Comparison of ENCODE assay signal across 8 cellular contexts in genomic region chr17:48555183-48555615, GRCh38. TPM values are rescaled to one million over a fixed set of nuclear protein-coding genes. Genes with fewer than 3 reads are reported as not detected.
DNase-seq lines count a peak whose midpoint lies in the region; ATAC-seq and TF ChIP-seq lines count a peak whose summit lies in the region.

No MANE protein-coding gene starts in this region.

- H3K27ac ChIP-seq in ascending aorta (peak overlapping the region; percentile 84 to 97), left lung (peak overlapping the region; percentile 41 to 82), urinary bladder (ENCODE audit: low read depth) (peak overlapping the region; percentile 38)

- DNase-seq in EL (peak; percentile 46), NCI-H1436 (lab: John Stamatoyannopoulos, UW) (peak; percentile 65), ascending aorta (ENCODE audit: low spot score in 2 of 2) (no peak), left lung (no peak), NCI-H2196 treated with DMSO at 0.1 percent for 48 hours (lab: John Stamatoyannopoulos, UW; ENCODE audit: unreplicated experiment) (no peak), SIG-M5 treated with dmso at 0.1 percent for 504 hours (lab: John Stamatoyannopoulos, UW; ENCODE audit: unreplicated experiment) (no peak)

- H3K36me3 ChIP-seq in ascending aorta (peaks cover 16 to 17% of the 10 kb centered on the region in 2 donors), left lung (no peaks in the 10 kb centered on the region), urinary bladder (ENCODE audit: insufficient read depth) (no peaks in the 10 kb centered on the region)

- ATAC-seq in left lung, result peak; percentile 37
- ATAC-seq in HG03095 (IDR thresholded peaks at IDR 0.05; ENCODE audit: unreplicated experiment), result no peak

- intact Hi-C loops in ascending aorta (cut with DNase I) (loop anchor here (2.0 kb wide), 1 partner anchor 16 kb away; no protein-coding TSS in a partner anchor), left lung (cut with DNase I) (no loop called here)

- WGBS in urinary bladder, result 7% methylated on average over 12 of the region's 12 CpGs

- TF ChIP-seq CTCF in ascending aorta (IDR thresholded peaks at IDR 0.05) (peak in 1 of 3 experiments; percentile 27), left lung (IDR thresholded peaks at IDR 0.05) (no peak)

- H3K4me1 ChIP-seq in ascending aorta (peaks cover 15 to 61% of the 10 kb centered on the region in 2 donors), left lung (no peaks in the 10 kb centered on the region), urinary bladder (ENCODE audit: insufficient read depth) (peaks cover 2% of the 10 kb centered on the region)

- H3K27me3 ChIP-seq in ascending aorta (no peaks in the 10 kb centered on the region), left lung (peaks cover 31 to 100% of the 10 kb centered on the region in 2 donors)

- peak overlapping the region; percentile 71 to 80 for H3K4me3 ChIP-seq in ascending aorta
- H3K4me3 ChIP-seq in left lung, result no peak overlapping the region
- H3K4me3 ChIP-seq in urinary bladder (ENCODE audit: low read depth, low read length), result peak overlapping the region; percentile 20

- H3K9me3 ChIP-seq in ascending aorta, result no peaks in the 10 kb centered on the region
- no peaks in the 10 kb centered on the region for H3K9me3 ChIP-seq in left lung

RNA-seq across cellular contexts. Expression of gene HOXB2, which starts 10.3 kb away (rescaled TPM):
- total RNA-seq in ascending aorta (55.3 TPM), left lung (10 to 100 TPM in 1 of 2 donors, 1 to 10 TPM in 1; 9.7 to 11.8 TPM), urinary bladder (3.1 TPM)
- 18.6 TPM for polyA plus RNA-seq in urinary bladder

RNA-seq across cellular contexts. Expression of gene HOXB4, which starts 23.0 kb away (rescaled TPM):
- total RNA-seq in ascending aorta (20.4 TPM), left lung (1 to 10 TPM; 4.5 to 4.8 TPM), urinary bladder (2.0 TPM)
- polyA plus RNA-seq in urinary bladder, result 2.1 TPM

RNA-seq across cellular contexts. Expression of gene HOXB1, which starts 24.4 kb away (rescaled TPM):
- total RNA-seq in ascending aorta (not detected), left lung (not detected), urinary bladder (not detected)
- polyA plus RNA-seq in urinary bladder, result not detected

RNA-seq across cellular contexts. Expression of gene HOXB3, which starts 34.8 kb away (rescaled TPM):
- total RNA-seq in ascending aorta (19.3 TPM), left lung (10 to 100 TPM; 10.4 to 15.0 TPM), urinary bladder (10.8 TPM)
- polyA plus RNA-seq in urinary bladder, result 6.1 TPM

RNA-seq across cellular contexts. Expression of gene HOXB5, which starts 38.4 kb away (rescaled TPM):
- total RNA-seq in ascending aorta (0.53 TPM), left lung (1 to 10 TPM; 3.3 to 4.2 TPM), urinary bladder (0.16 TPM)
- polyA plus RNA-seq in urinary bladder, result 1.2 TPM

Comparison
In these comparisons a context has a peak if more than half of its experiments do, and no peak if none do; other contexts are left out.
1. DNase-seq: peak in EL (single experiment) and NCI-H1436 (single experiment); none in ascending aorta (0 of 2), left lung (0 of 2), NCI-H2196 treated with DMSO at 0.1 percent for 48 hours (single experiment) and SIG-M5 treated with dmso at 0.1 percent for 504 hours (single experiment).
2. H3K27ac ChIP-seq: peak in every context shown above with its lines; median percentile 90 in ascending aorta; 62 in left lung; 38 in urinary bladder.
3. H3K4me3 ChIP-seq: peak in ascending aorta (2 of 2) and urinary bladder (single experiment); none in left lung (0 of 2).